24 cellular contexts compared by ENCODE assay signal in the genomic region with DNA sequence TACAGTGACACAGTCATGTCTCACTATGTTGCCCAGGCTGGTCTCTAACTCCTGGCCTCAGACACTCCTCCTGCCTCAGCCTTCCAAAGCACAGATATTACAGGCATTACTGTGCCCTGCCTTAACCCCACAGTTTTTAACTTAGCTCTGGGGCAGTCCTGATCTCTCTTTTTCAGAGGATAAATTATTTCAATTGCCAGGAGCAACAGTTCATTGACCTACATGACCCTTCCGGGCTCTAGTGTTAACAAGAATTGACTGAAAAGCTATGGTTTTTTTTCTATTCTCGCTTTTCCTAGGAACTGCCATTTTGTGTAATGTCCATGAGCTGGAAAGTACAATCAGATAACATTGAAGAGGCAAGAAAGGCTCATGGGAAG.
DNase-seq lines count a peak whose midpoint lies in the region; ATAC-seq and TF ChIP-seq lines count a peak whose summit lies in the region.
"Had no signal": no experiment of that assay in that cellular context is flagged by ENCODE, and none has a peak within 500 bp of the region (broad histone marks: within the 10 kb centered on the region; RNA-seq: fewer than 3 reads in every experiment).

No MANE protein-coding gene starts in this region.

- 89% methylated on average over 2 of the region's 2 CpGs for WGBS in right cardiac atrium
- WGBS in esophagus squamous epithelium, 2 donors = 81 to 93% methylated on average over 2 of the region's 2 CpGs
- 98% methylated on average over 2 of the region's 2 CpGs for WGBS in prostate gland

- peak in 1 of 2 donors; percentile 4 for ATAC-seq in right cardiac atrium
- ATAC-seq in left cardiac atrium = no peak
- ATAC-seq in GM18868 (IDR thresholded peaks at IDR 0.05; ENCODE audit: unreplicated experiment) = no peak
- no peak for ATAC-seq in esophagus mucosa
- ATAC-seq: effector memory CD8-positive, alpha-beta T cell; stimulated activated naive CD8-positive, alpha-beta T cell treated with anti-CD3 and anti-CD28 coated beads, Interleukin-15, Interleukin-2, amounts not matched to agents 100 U/mL and 50 U/mL, for 24 hours had no signal

- no peak overlapping the region for H3K4me3 ChIP-seq in right cardiac atrium (ENCODE audit: low read length)
- no peak overlapping the region for H3K4me3 ChIP-seq in esophagus squamous epithelium
- H3K4me3 ChIP-seq in prostate gland = no peak overlapping the region
- no peak overlapping the region for H3K4me3 ChIP-seq in uterus
- H3K4me3 ChIP-seq: coronary artery, right atrium auricular region, upper lobe of left lung had no signal

- H3K36me3 ChIP-seq in esophagus squamous epithelium (no peaks in the 10 kb centered on the region), prostate gland (no peaks in the 10 kb centered on the region), uterus (no peaks in the 10 kb centered on the region)
- H3K36me3 ChIP-seq: right atrium auricular region, upper lobe of left lung had no signal

- DNase-seq in right cardiac atrium (no peak), left cardiac atrium (no peak), esophagus squamous epithelium (lab: John Stamatoyannopoulos, UW) (no peak), prostate gland (ENCODE audit: low spot score) (no peak), uterus (no peak)
- DNase-seq in stimulated activated CD4-positive, alpha-beta T cell treated with anti-CD3 and anti-CD28 coated beads, Interleukin-2, amount 100 ng/mL, for 24 hours = no peak
- DNase-seq: 8988T; activated CD4-positive, alpha-beta T cell treated with anti-CD3 and anti-CD28 coated beads, Interleukin-2, amount 10 ng/mL, durations not matched to agents 7 days and 5 days; activated naive CD4-positive, alpha-beta T cell treated with Interleukin-2 at 50 U/mL for 16 hours; activated T-cell treated with anti-CD3 and anti-CD28 coated beads, Interleukin-2, amount 50 U/mL, for 48 hours; amygdala; CD8-positive, alpha-beta memory T cell; DMS153; effector memory CD8-positive, alpha-beta T cell; NCI-H146; NCI-H510A treated with DMSO at 0.1 percent for 48 hours; stimulated activated naive CD8-positive, alpha-beta T cell treated with anti-CD3 and anti-CD28 coated beads, Interleukin-15, Interleukin-2, amounts not matched to agents 100 U/mL and 50 U/mL, for 24 hours; upper lobe of left lung had no signal

- TF ChIP-seq CTCF in esophagus squamous epithelium (IDR thresholded peaks at IDR 0.05) = no peak
- TF ChIP-seq CTCF in prostate gland (IDR thresholded peaks at IDR 0.05) = no peak
- TF ChIP-seq CTCF in uterus (IDR thresholded peaks at IDR 0.05) = no peak

- TF ChIP-seq POLR2A in esophagus squamous epithelium (IDR thresholded peaks at IDR 0.05) = no peak
- no peak for TF ChIP-seq POLR2A in prostate gland (IDR thresholded peaks at IDR 0.05)
- no peak for TF ChIP-seq POLR2A in uterus (IDR thresholded peaks at IDR 0.05)

- H3K4me1 ChIP-seq in right cardiac atrium (ENCODE audit: control insufficient read depth, insufficient read depth, low read length) = peaks cover 3% of the 10 kb centered on the region
- H3K4me1 ChIP-seq in esophagus squamous epithelium = peaks cover 10 to 40% (median 22%) of the 10 kb centered on the region in 3 donors
- H3K4me1 ChIP-seq in prostate gland (replicated peaks) = no peaks in the 10 kb centered on the region
- H3K4me1 ChIP-seq in uterus = peaks cover 7 to 10% of the 10 kb centered on the region in 2 donors

- H3K27me3 ChIP-seq in right cardiac atrium (ENCODE audit: control insufficient read depth, insufficient read depth) (no peaks in the 10 kb centered on the region), esophagus squamous epithelium (no peaks in the 10 kb centered on the region), prostate gland (replicated peaks; ENCODE audit: insufficient read depth) (no peaks in the 10 kb centered on the region), uterus (no peaks in the 10 kb centered on the region)
- H3K27me3 ChIP-seq: right atrium auricular region, upper lobe of left lung had no signal

- H3K27ac ChIP-seq in right cardiac atrium (ENCODE audit: low read length) = peak overlapping the region; percentile 21
- H3K27ac ChIP-seq in esophagus squamous epithelium = peak overlapping the region; percentile 44 to 77 (median 74)
- H3K27ac ChIP-seq in prostate gland = peak overlapping the region; percentile 13 to 48
- peak overlapping the region; percentile 88 to 91 for H3K27ac ChIP-seq in uterus
- H3K27ac ChIP-seq: KMS-11, RWPE1, upper lobe of left lung had no signal

- H3K9me3 ChIP-seq in right cardiac atrium (ENCODE audit: control insufficient read depth, low read length) = no peaks in the 10 kb centered on the region
- no peaks in the 10 kb centered on the region for H3K9me3 ChIP-seq in esophagus squamous epithelium
- no peaks in the 10 kb centered on the region for H3K9me3 ChIP-seq in prostate gland
- H3K9me3 ChIP-seq in uterus = no peaks in the 10 kb centered on the region
- H3K9me3 ChIP-seq: right atrium auricular region, upper lobe of left lung had no signal

- intact Hi-C loops in right cardiac atrium (cut with DNase I) = no loop called here
- intact Hi-C loops in left cardiac atrium (cut with DNase I) = loop anchor here in 1 of 2 donors (5.0 kb wide), 1 partner anchor 193 kb away; no protein-coding TSS in a partner anchor
- intact Hi-C loops in esophagus squamous epithelium (cut with DNase I) = no loop called here
- intact Hi-C loops in prostate gland (cut with DNase I) = loop anchor here (10.0 kb wide), 1 partner anchor 135 kb away; a partner anchor contains a TSS
- intact Hi-C loops in uterus (cut with DNase I; ENCODE audit: low total_unique reads) = loop anchor here (10.0 kb wide), 1 partner anchor 135 kb away; a partner anchor contains a TSS

Comparison
In these comparisons a context has a peak if more than half of its experiments do, and no peak if none do; other contexts are left out.
1. H3K27ac ChIP-seq: peak in every context shown above with its lines; median percentile 90 in uterus; 74 in esophagus squamous epithelium; 30 in prostate gland; 21 in right cardiac atrium.
2. intact Hi-C loops: an anchor here in prostate gland (10.0 kb wide) and uterus (10.0 kb wide); none called in right cardiac atrium and esophagus squamous epithelium.